8 cellular contexts compared by ENCODE assay signal in the genomic region with DNA sequence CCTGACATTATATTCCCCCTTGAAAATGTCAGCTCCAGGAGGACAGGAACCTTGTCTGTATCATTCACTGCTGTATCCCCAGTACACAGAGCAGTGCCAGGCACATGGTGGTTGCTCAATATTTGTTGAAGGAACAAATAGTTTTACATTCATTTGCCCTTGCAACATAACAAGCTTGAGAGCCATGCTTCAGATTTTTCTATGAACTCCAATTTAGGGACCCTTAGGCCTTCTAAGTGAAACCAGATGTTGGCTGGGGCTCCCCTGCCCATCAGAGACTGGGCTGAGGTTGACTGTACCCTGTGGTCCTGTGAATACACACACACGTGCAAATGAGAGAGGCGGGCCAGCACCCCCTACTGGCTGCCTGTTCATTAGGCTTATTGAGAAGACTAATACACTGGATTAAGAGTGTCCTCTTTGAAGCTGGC.
DNase-seq lines count a peak whose midpoint lies in the region; ATAC-seq and TF ChIP-seq lines count a peak whose summit lies in the region.

No MANE protein-coding gene starts in this region.

- POLR2A ChIA-PET in WTC11 (lab: Charles Lee), result no interaction called here

- no peak for DNase-seq in GM06990 (ENCODE audit: extremely low read depth, insufficient read length)
- DNase-seq in WTC11 (ENCODE audit: low spot score), result peak; percentile 79
- DNase-seq in kidney tubule cell (ENCODE audit: low spot score), result peak; percentile 31
- DNase-seq in kidney glomerular epithelial cell (lab: John Stamatoyannopoulos, UW), result no peak
- no peak for DNase-seq in G401 (ENCODE audit: low spot score)
- DNase-seq in stimulated activated naive CD4-positive, alpha-beta T cell treated with Interleukin-2 at 50 U/mL for 16 hours (lab: John Stamatoyannopoulos, UW), result no peak
- no peak for DNase-seq in colonic mucosa

- CTCF ChIA-PET in WTC11 (lab: Charles Lee), result interaction anchor here (0.6 to 2.0 kb wide), 18 partner anchors 9 to 350 kb away, joined by 3 to 16 read pairs (median 4); no protein-coding TSS in a partner anchor

- intact Hi-C loops in colonic mucosa (cut with DNase I), result no loop called here

- no peak overlapping the region for H3K27ac ChIP-seq in colonic mucosa

- peak; percentile 76 for ATAC-seq in HG02884 (IDR thresholded peaks at IDR 0.05; ENCODE audit: unreplicated experiment)
- ATAC-seq in WTC11, result peak; percentile 97

- no peak overlapping the region for H3K4me3 Mint-ChIP-seq in WTC11

- H3K27me3 ChIP-seq in GM06990 (replicated peaks; ENCODE audit: control insufficient read depth, insufficient read depth, low read length) (no peaks in the 10 kb centered on the region; the same call in 1 of the 2 replicates), colonic mucosa (no peaks in the 10 kb centered on the region)

- H3K36me3 ChIP-seq in GM06990 (ENCODE audit: control insufficient read depth, insufficient read depth, low read length) (no peaks in the 10 kb centered on the region), colonic mucosa (no peaks in the 10 kb centered on the region)

- no peaks in the 10 kb centered on the region for H3K9me3 ChIP-seq in colonic mucosa

- no peaks in the 10 kb centered on the region for H3K36me3 Mint-ChIP-seq in WTC11

- H3K9ac ChIP-seq in colonic mucosa (ENCODE audit: low read depth in 2 of 2, low read length in 2 of 2), result no peak overlapping the region

- H3K27ac Mint-ChIP-seq in WTC11, result no peak overlapping the region

- in situ Hi-C loops in G401 (cut with HindIII; ENCODE audit: low sequenced_read_pairs), result no loop called here

- H3K27me3 Mint-ChIP-seq in WTC11 (ENCODE audit: low read depth), result peaks cover 14% of the 10 kb centered on the region

- H3K4me1 Mint-ChIP-seq in WTC11, result peaks cover 11% of the 10 kb centered on the region

- peak; percentile 60 for TF ChIP-seq CTCF in GM06990 (IDR thresholded peaks at IDR 0.05; ENCODE audit: insufficient read depth, low read length, poor library complexity, severe bottlenecking)
- peak; percentile 58 for TF ChIP-seq CTCF in WTC11 (IDR thresholded peaks at IDR 0.05)
- TF ChIP-seq CTCF in colonic mucosa (IDR thresholded peaks at IDR 0.05), result no peak

- no peaks in the 10 kb centered on the region for H3K4me1 ChIP-seq in colonic mucosa

- 0 out of 2 replicates have a peak, but pooled peaks cover 3% of the 10 kb centered on the region for H3K9me3 Mint-ChIP-seq in WTC11

- no peak overlapping the region for H3K4me3 ChIP-seq in GM06990 (replicated peaks; ENCODE audit: low read depth, low read length)
- H3K4me3 ChIP-seq in colonic mucosa, result no peak overlapping the region

TF ChIP-seq in WTC11, 78 proteins besides CTCF, POLR2A, EP300 and RAD21:
- TF ChIP-seq JAZF1 (CRISPR knock-in tag; IDR thresholded peaks at IDR 0.05), result no peak
- no peak for TF ChIP-seq SP1 (CRISPR knock-in tag; conservative IDR thresholded peaks at IDR 0.05)
- TF ChIP-seq, protein P1, sequence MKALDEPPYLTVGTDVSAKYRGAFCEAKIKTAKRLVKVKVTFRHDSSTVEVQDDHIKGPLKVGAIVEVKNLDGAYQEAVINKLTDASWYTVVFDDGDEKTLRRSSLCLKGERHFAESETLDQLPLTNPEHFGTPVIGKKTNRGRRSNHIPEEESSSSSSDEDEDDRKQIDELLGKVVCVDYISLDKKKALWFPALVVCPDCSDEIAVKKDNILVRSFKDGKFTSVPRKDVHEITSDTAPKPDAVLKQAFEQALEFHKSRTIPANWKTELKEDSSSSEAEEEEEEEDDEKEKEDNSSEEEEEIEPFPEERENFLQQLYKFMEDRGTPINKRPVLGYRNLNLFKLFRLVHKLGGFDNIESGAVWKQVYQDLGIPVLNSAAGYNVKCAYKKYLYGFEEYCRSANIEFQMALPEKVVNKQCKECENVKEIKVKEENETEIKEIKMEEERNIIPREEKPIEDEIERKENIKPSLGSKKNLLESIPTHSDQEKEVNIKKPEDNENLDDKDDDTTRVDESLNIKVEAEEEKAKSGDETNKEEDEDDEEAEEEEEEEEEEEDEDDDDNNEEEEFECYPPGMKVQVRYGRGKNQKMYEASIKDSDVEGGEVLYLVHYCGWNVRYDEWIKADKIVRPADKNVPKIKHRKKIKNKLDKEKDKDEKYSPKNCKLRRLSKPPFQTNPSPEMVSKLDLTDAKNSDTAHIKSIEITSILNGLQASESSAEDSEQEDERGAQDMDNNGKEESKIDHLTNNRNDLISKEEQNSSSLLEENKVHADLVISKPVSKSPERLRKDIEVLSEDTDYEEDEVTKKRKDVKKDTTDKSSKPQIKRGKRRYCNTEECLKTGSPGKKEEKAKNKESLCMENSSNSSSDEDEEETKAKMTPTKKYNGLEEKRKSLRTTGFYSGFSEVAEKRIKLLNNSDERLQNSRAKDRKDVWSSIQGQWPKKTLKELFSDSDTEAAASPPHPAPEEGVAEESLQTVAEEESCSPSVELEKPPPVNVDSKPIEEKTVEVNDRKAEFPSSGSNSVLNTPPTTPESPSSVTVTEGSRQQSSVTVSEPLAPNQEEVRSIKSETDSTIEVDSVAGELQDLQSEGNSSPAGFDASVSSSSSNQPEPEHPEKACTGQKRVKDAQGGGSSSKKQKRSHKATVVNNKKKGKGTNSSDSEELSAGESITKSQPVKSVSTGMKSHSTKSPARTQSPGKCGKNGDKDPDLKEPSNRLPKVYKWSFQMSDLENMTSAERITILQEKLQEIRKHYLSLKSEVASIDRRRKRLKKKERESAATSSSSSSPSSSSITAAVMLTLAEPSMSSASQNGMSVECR (CRISPR knock-in tag; IDR thresholded peaks at IDR 0.05; ENCODE audit: borderline replicate concordance), result 0 out of 2 replicates have a peak, but pooled peaks have one; percentile 27
- no peak for TF ChIP-seq FOXJ3 (CRISPR knock-in tag; IDR thresholded peaks at IDR 0.05; ENCODE audit: borderline replicate concordance)
- TF ChIP-seq ZNF121 (CRISPR knock-in tag; IDR thresholded peaks at IDR 0.05), result no peak
- no peak for TF ChIP-seq CBFB (CRISPR knock-in tag; IDR thresholded peaks at IDR 0.05; ENCODE audit: low read depth)
- TF ChIP-seq ELF4 (CRISPR knock-in tag; IDR thresholded peaks at IDR 0.05; ENCODE audit: low read depth), result no peak

Comparison
In these comparisons a context has a peak if more than half of its experiments do, and no peak if none do; other contexts are left out.
1. DNase-seq: peak in WTC11 (single experiment) and kidney tubule cell (single experiment); none in GM06990 (single experiment), kidney glomerular epithelial cell (single experiment), G401 (single experiment), stimulated activated naive CD4-positive, alpha-beta T cell treated with Interleukin-2 at 50 U/mL for 16 hours (single experiment) and colonic mucosa (single experiment).